ENCODE assay signal across 9 cellular contexts in the genomic region with DNA sequence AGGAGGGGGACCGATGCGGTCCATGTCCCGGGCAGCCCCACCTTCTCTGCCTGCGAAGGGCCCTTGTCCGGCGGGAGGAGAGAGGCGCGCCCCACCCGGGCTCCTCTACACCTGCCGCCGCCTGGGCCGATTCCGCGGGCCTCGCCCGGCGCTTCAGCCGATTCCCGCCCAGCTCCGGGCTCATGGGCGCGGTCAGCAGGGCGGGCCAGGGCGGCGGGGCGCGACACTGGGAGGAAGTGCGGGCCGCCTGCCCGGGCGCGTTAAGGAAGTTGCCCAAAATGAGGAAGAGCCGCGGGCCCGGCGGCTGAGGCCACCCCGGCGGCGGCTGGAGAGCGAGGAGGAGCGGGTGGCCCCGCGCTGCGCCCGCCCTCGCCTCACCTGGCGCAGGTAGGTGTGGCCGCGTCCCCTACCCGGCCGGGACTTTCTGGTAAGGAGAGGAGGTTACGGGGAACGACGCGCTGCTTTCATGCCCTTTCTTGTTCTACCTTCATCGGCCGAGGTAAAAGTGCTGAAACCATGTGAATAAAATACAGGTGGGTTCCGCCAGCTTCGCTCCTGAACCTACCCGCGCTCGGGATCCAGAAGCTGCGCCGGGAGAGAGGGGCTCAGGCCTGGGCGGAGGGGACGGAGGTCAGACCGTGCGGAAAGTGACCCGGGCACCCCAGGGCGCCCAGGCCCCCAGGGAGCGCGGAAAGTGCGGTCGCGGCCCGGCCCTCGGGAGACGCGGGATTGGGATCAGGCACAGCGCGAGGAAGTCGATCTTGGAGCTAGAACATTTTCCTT. TPM values are rescaled to one million over a fixed set of nuclear protein-coding genes. Genes with fewer than 3 reads are reported as not detected.
DNase-seq lines count a peak whose midpoint lies in the region; ATAC-seq and TF ChIP-seq lines count a peak whose summit lies in the region.
"Had no signal": no experiment of that assay in that cellular context is flagged by ENCODE, and none has a peak within 500 bp of the region (broad histone marks: within the 10 kb centered on the region; RNA-seq: fewer than 3 reads in every experiment).

A gene (plus strand): TSS at position 313 of the 783 bp plus-strand sequence. CDS start 42,080 bp downstream, outside the sequence.

- H3K27ac ChIP-seq in epithelial cell of prostate = peak within 1 kb of the TSS; percentile 56
- H3K27ac ChIP-seq in SJCRH30 = no peak within 1 kb of the TSS

- ATAC-seq in GM18907 (IDR thresholded peaks at IDR 0.05; ENCODE audit: unreplicated experiment) (peak; percentile 52), HG03354 (IDR thresholded peaks at IDR 0.05; ENCODE audit: poor library complexity, severe bottlenecking, unreplicated experiment) (peak; percentile 41), HG02840 (IDR thresholded peaks at IDR 0.05; ENCODE audit: low FRiP score, unreplicated experiment) (no peak)

- H3K9me3 ChIP-seq in SJCRH30 (replicated peaks) = 0 out of 2 replicates have a peak, but pooled peaks cover 2% of the 10 kb centered on the region

- H3K27me3 Mint-ChIP-seq in nephron (ENCODE audit: low read depth) = peaks cover 61% of the 10 kb centered on the region

- peak within 1 kb of the TSS; percentile 87 to 89 (median 88) for H3K4me3 Mint-ChIP-seq in nephron

- H3K9me3 Mint-ChIP-seq in nephron = no peaks in the 10 kb centered on the region

- H3K27me3 ChIP-seq in SJCRH30 = no peaks in the 10 kb centered on the region

- DNase-seq in CD1c-positive myeloid dendritic cell (ENCODE audit: extremely low spot score) (peak; percentile 93), RPMI8226 (peak; percentile 85), epithelial cell of prostate (ENCODE audit: low read depth, low spot score) (no peak), SJCRH30 (no peak)

- H3K4me1 Mint-ChIP-seq in nephron = peaks cover 33% of the 10 kb centered on the region

- TF ChIP-seq CTCF in nephron (IDR thresholded peaks at IDR 0.05; ENCODE audit: unreplicated experiment in 3 of 3) = no peak

- H3K36me3 Mint-ChIP-seq in nephron (ENCODE audit: low read depth) = no peaks in the 10 kb centered on the region

- H3K4me3 ChIP-seq in SJCRH30 = no peak within 1 kb of the TSS

- no peaks in the 10 kb centered on the region for H3K36me3 ChIP-seq in SJCRH30

- H3K27ac Mint-ChIP-seq in nephron = peak within 1 kb of the TSS; percentile 88 to 91 (median 89)

- H3K4me1 ChIP-seq in SJCRH30 = no peaks in the 10 kb centered on the region

RNA-seq across cellular contexts. Expression of the gene that starts here (rescaled TPM):
- total RNA-seq in SJCRH30 (2014; rRNA removed; shearing (Covaris generic)) = not detected in 2 replicates
- total RNA-seq: lung microvascular endothelial cell had no signal

Comparison
In these comparisons a context has a peak if more than half of its experiments do, and no peak if none do; other contexts are left out.
1. DNase-seq: peak in CD1c-positive myeloid dendritic cell (single experiment) and RPMI8226 (single experiment); none in epithelial cell of prostate (single experiment) and SJCRH30 (0 of 2).